In genomic region chr1:59427784-59428183, GRCh38 we compare ENCODE assay signal across 28 cellular contexts.
DNase-seq lines count a peak whose midpoint lies in the region; ATAC-seq and TF ChIP-seq lines count a peak whose summit lies in the region.
"Had no signal": no experiment of that assay in that cellular context is flagged by ENCODE, and none has a peak within 500 bp of the region (broad histone marks: within the 10 kb centered on the region; RNA-seq: fewer than 3 reads in every experiment).

No MANE protein-coding gene starts in this region.

- CTCF ChIA-PET in SK-N-SH (lab: Yijun Ruan, JAX): interaction anchor here (1.2 kb wide), 1 partner anchor 115 kb away, joined by 3 read pairs; no protein-coding TSS in a partner anchor

- DNase-seq in SK-N-SH: no peak
- DNase-seq in mesothelial cell of epicardium (ENCODE audit: low spot score in 2 of 2, unreplicated experiment in 2 of 2): no peak
- no peak for DNase-seq in stimulated activated effector memory CD8-positive, alpha-beta T cell treated with anti-CD3 and anti-CD28 coated beads, Interleukin-12 subunit alpha, Interleukin-12 subunit beta, amount 100 ng/mL, for 72 hours (ENCODE audit: low spot score in 2 of 2)
- DNase-seq in NCI-H345 (lab: John Stamatoyannopoulos, UW): no peak
- DNase-seq in stimulated activated CD4-positive, alpha-beta T cell treated with anti-CD3 and anti-CD28 coated beads, Interleukin-1b, Interleukin-23, amount 100 ng/mL, for 48 hours: no peak
- DNase-seq: activated CD4-positive, alpha-beta T cell treated with anti-CD3 and anti-CD28 coated beads, Interleukin-2, amount 10 ng/mL, durations not matched to agents 7 days and 5 days; activated gamma-delta T cell; activated naive CD8-positive, alpha-beta T cell treated with anti-CD3 and anti-CD28 coated beads for 36 hours; activated T-cell treated with anti-CD3 and anti-CD28 coated beads, Interleukin-2, amount 50 U/mL, for 1 hour; aorta; cortex of kidney; effector memory CD8-positive, alpha-beta T cell; GOT3; head of caudate nucleus; left ventricle myocardium superior; naive B cell; NCI-H1092; NCI-H510A treated with DMSO at 0.1 percent for 48 hours; Right ventricle myocardium superior; sigmoid colon; stimulated activated naive CD4-positive, alpha-beta T cell; T-helper 9 cell had no signal

- ATAC-seq in SK-N-SH treated with all-trans-retinoic acid at 6 μM for 48 hours (no peak), HG02763 (IDR thresholded peaks at IDR 0.05; ENCODE audit: unreplicated experiment) (no peak)
- ATAC-seq in stimulated activated effector memory CD8-positive, alpha-beta T cell treated with anti-CD3 and anti-CD28 coated beads, Interleukin-12 subunit alpha, Interleukin-12 subunit beta, amount 100 ng/mL, for 72 hours: no peak
- ATAC-seq: effector memory CD8-positive, alpha-beta T cell; WTC11 had no signal

- H3K27me3 ChIP-seq in SK-N-SH (ENCODE audit: insufficient read depth): no peaks in the 10 kb centered on the region
- H3K27me3 ChIP-seq: neutrophil, sigmoid colon had no signal

- POLR2A ChIA-PET in SK-N-SH (lab: Yijun Ruan, JAX): no interaction called here

- H3K36me3 Mint-ChIP-seq in mesothelial cell of epicardium: no peaks in the 10 kb centered on the region
- no peaks in the 10 kb centered on the region for H3K36me3 Mint-ChIP-seq in stimulated activated effector memory CD8-positive, alpha-beta T cell treated with anti-CD3 and anti-CD28 coated beads, Interleukin-12 subunit alpha, Interleukin-12 subunit beta, amount 100 ng/mL, for 72 hours
- H3K36me3 Mint-ChIP-seq: WTC11 had no signal

- no peaks in the 10 kb centered on the region for H4K20me1 ChIP-seq in SK-N-SH (ENCODE audit: insufficient read depth)

- no peak for TF ChIP-seq EP300 in SK-N-SH (IDR thresholded peaks at IDR 0.05; ENCODE audit: borderline replicate concordance in 1 of 2, low read depth in 1 of 2, low read length in 1 of 2)

- no peaks in the 10 kb centered on the region for H3K9me3 ChIP-seq in SK-N-SH
- H3K9me3 ChIP-seq: neutrophil, prostate gland, sigmoid colon had no signal

- TF ChIP-seq CTCF in SK-N-SH (IDR thresholded peaks at IDR 0.05) (no peak), VCaP (conservative IDR thresholded peaks at IDR 0.05) (no peak), mesothelial cell of epicardium (IDR thresholded peaks at IDR 0.05; ENCODE audit: unreplicated experiment) (no peak)

- H3K4me3 ChIP-seq in SK-N-SH (ENCODE audit: low read depth in 2 of 2, low read length in 1 of 2): no peak overlapping the region
- H3K4me3 ChIP-seq: prostate gland, sigmoid colon had no signal

- H3K9me2 ChIP-seq in SK-N-SH: no peaks in the 10 kb centered on the region

- peaks cover 0 to 10% of the 10 kb centered on the region in 2 experiments; a peak in 2 of 4 replicates for H3K4me1 ChIP-seq in SK-N-SH (ENCODE audit: control insufficient read depth in 1 of 2, insufficient read depth in 2 of 2, low read depth in 1 of 2, low read length in 1 of 2)
- H3K4me1 ChIP-seq: prostate gland had no signal

- H3K9ac ChIP-seq in SK-N-SH: no peak overlapping the region

- H3K27ac Mint-ChIP-seq in mesothelial cell of epicardium: peak overlapping the region; percentile 82
- H3K27ac Mint-ChIP-seq in stimulated activated effector memory CD8-positive, alpha-beta T cell treated with anti-CD3 and anti-CD28 coated beads, Interleukin-12 subunit alpha, Interleukin-12 subunit beta, amount 100 ng/mL, for 72 hours: peak overlapping the region; percentile 24
- H3K27ac Mint-ChIP-seq: activated CD4-positive, alpha-beta T cell treated with anti-CD3 and anti-CD28 coated beads, Interleukin-2, amount 10 ng/mL, durations not matched to agents 7 days and 5 days; activated naive CD8-positive, alpha-beta T cell treated with anti-CD3 and anti-CD28 coated beads for 36 hours; effector memory CD8-positive, alpha-beta T cell; WTC11 had no signal

- no peak overlapping the region for H3K4me3 Mint-ChIP-seq in mesothelial cell of epicardium
- no peak overlapping the region for H3K4me3 Mint-ChIP-seq in stimulated activated effector memory CD8-positive, alpha-beta T cell treated with anti-CD3 and anti-CD28 coated beads, Interleukin-12 subunit alpha, Interleukin-12 subunit beta, amount 100 ng/mL, for 72 hours
- H3K4me3 Mint-ChIP-seq: activated CD4-positive, alpha-beta T cell treated with anti-CD3 and anti-CD28 coated beads, Interleukin-2, amount 10 ng/mL, durations not matched to agents 7 days and 5 days; activated naive CD8-positive, alpha-beta T cell treated with anti-CD3 and anti-CD28 coated beads for 36 hours; effector memory CD8-positive, alpha-beta T cell; naive B cell; WTC11 had no signal

- H3K27me3 Mint-ChIP-seq in mesothelial cell of epicardium (ENCODE audit: low read depth): no peaks in the 10 kb centered on the region
- H3K27me3 Mint-ChIP-seq: activated CD4-positive, alpha-beta T cell treated with anti-CD3 and anti-CD28 coated beads, Interleukin-2, amount 10 ng/mL, durations not matched to agents 7 days and 5 days; activated naive CD8-positive, alpha-beta T cell treated with anti-CD3 and anti-CD28 coated beads for 36 hours; effector memory CD8-positive, alpha-beta T cell; naive B cell had no signal

- H3K9me3 Mint-ChIP-seq in mesothelial cell of epicardium: no peaks in the 10 kb centered on the region
- no peaks in the 10 kb centered on the region for H3K9me3 Mint-ChIP-seq in stimulated activated effector memory CD8-positive, alpha-beta T cell treated with anti-CD3 and anti-CD28 coated beads, Interleukin-12 subunit alpha, Interleukin-12 subunit beta, amount 100 ng/mL, for 72 hours
- H3K9me3 Mint-ChIP-seq: activated CD4-positive, alpha-beta T cell treated with anti-CD3 and anti-CD28 coated beads, Interleukin-2, amount 10 ng/mL, durations not matched to agents 7 days and 5 days; activated naive CD8-positive, alpha-beta T cell treated with anti-CD3 and anti-CD28 coated beads for 36 hours; effector memory CD8-positive, alpha-beta T cell; naive B cell; WTC11 had no signal

- peaks cover 42% of the 10 kb centered on the region for H3K4me1 Mint-ChIP-seq in mesothelial cell of epicardium
- H3K4me1 Mint-ChIP-seq in stimulated activated effector memory CD8-positive, alpha-beta T cell treated with anti-CD3 and anti-CD28 coated beads, Interleukin-12 subunit alpha, Interleukin-12 subunit beta, amount 100 ng/mL, for 72 hours: peaks cover 10% of the 10 kb centered on the region
- H3K4me1 Mint-ChIP-seq: WTC11 had no signal

- H3F3A ChIP-seq in SK-N-SH (replicated peaks; ENCODE audit: insufficient read depth): no peaks in the 10 kb centered on the region

- TF ChIP-seq RAD21 in SK-N-SH (IDR thresholded peaks at IDR 0.05; ENCODE audit: low read length): no peak

- no peaks in the 10 kb centered on the region for H3K79me2 ChIP-seq in SK-N-SH (ENCODE audit: insufficient read depth)

- H3K27ac ChIP-seq in SK-N-SH (ENCODE audit: low read depth in 2 of 2, low read length in 1 of 2) (no peak overlapping the region; a peak in 1 of 4 replicates), VCaP (peak overlapping the region; percentile 46; the same call in 1 of the 2 replicates)
- H3K27ac ChIP-seq: neutrophil, prostate gland, sigmoid colon had no signal

- no peak overlapping the region for H3K4me2 ChIP-seq in SK-N-SH

- H3K36me3 ChIP-seq in SK-N-SH (replicated peaks in 1 of 2; ENCODE audit: control insufficient read depth in 1 of 2, insufficient read depth in 2 of 2, low read length in 1 of 2): no peaks in the 10 kb centered on the region
- H3K36me3 ChIP-seq: neutrophil, prostate gland, sigmoid colon had no signal

- H2AFZ ChIP-seq in SK-N-SH (ENCODE audit: low read depth): no peak overlapping the region

TF ChIP-seq in SK-N-SH treated with all-trans-retinoic acid at 6 μM for 48 hours, 23 proteins besides CTCF, POLR2A, EP300 and RAD21:
- TF ChIP-seq BACH2 (CRISPR knock-in tag; IDR thresholded peaks at IDR 0.05; ENCODE audit: borderline replicate concordance) (no peak), ARNTL (CRISPR knock-in tag; IDR thresholded peaks at IDR 0.05; ENCODE audit: borderline replicate concordance, low read depth) (no peak)
TF ChIP-seq in SK-N-SH treated with all-trans-retinoic acid at 6 μM for 48 hours: peak in this region for 0.
